In the genomic region with DNA sequence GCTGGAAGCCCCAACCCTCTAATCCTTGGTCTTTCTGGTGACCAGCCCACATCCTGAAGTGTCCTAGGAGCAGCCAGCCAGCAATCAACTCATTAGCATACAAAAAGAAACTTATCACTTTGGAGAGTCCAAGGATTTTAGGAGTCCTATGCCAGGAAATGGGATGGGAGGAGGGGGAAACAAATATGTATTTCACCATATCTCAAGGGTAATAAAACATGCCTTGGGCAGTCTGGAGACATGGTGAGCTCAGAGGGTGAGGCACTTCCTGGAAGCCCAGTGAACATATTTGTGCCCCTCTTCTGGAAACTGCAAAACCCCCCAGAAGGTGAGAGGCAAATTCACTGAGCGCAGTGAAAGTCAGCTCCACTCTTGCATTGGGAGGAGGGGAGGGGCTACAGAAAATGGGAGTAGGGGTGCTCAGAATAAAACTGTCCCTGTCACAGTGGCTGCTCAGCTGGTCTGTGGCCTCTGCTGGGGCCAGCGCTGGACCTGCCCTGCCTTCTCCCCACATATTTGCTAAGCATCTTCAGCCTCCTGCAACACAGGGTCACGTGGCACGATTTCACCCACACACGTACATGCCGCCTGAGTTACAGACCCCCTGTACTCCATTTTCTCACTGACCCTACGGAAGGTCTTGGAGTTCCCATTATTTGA, we compare ENCODE assay signal across 10 cellular contexts. TPM values are rescaled to one million over a fixed set of nuclear protein-coding genes. Genes with fewer than 3 reads are reported as not detected.
DNase-seq lines count a peak whose midpoint lies in the region; ATAC-seq and TF ChIP-seq lines count a peak whose summit lies in the region.
"Had no signal": no experiment of that assay in that cellular context is flagged by ENCODE, and none has a peak within 500 bp of the region (broad histone marks: within the 10 kb centered on the region; RNA-seq: fewer than 3 reads in every experiment).

No MANE protein-coding gene starts in this region.

- H3K9me3 Mint-ChIP-seq in MCF 10A (ENCODE audit: unreplicated experiment) (no peaks in the 10 kb centered on the region), brain (peaks cover 0 to 2% (median 0%) of the 10 kb centered on the region in 5 experiments)

- H3K27ac ChIP-seq in mammary epithelial cell (ENCODE audit: insufficient read depth, low read depth, low read length) (no peak overlapping the region), muscle layer of duodenum (ENCODE audit: low read length) (peak overlapping the region; percentile 23), aorta (ENCODE audit: low read depth in 1 of 2, low read length in 2 of 2) (no peak overlapping the region)

- DNase-seq in MCF 10A (ENCODE audit: unreplicated experiment) (peak; percentile 41), mammary epithelial cell (no peak), aorta (peak; percentile 3 to 37), putamen (ENCODE audit: low spot score) (no peak)
- no peak for DNase-seq in stimulated activated CD4-positive, alpha-beta T cell treated with anti-CD3 and anti-CD28 coated beads, Interleukin-15, amount 100 ng/mL, for 24 hours
- DNase-seq: activated naive CD4-positive, alpha-beta T cell; NCI-H2029 treated with DMSO at 0.1 percent for 48 hours had no signal

- intact Hi-C loops in MCF 10A (cut with micrococcal nuclease): no loop called here
- intact Hi-C loops in mammary epithelial cell (cut with micrococcal nuclease): no loop called here
- intact Hi-C loops in aorta (cut with DNase I): no loop called here

- no TSS peak for BruUV-seq in MCF 10A (replicated peaks; lab: Mats Ljungman, UMichigan)
- BruUV-seq in mammary epithelial cell (replicated peaks; lab: Mats Ljungman, UMichigan): no TSS peak

- no peaks in the 10 kb centered on the region for H4K20me1 ChIP-seq in mammary epithelial cell (ENCODE audit: insufficient read depth, low read length)

- no peak overlapping the region for H3K4me2 ChIP-seq in mammary epithelial cell (ENCODE audit: insufficient read depth, low read depth, low read length)

- H3K27ac Mint-ChIP-seq in MCF 10A (ENCODE audit: low read depth, unreplicated experiment) (no peak overlapping the region), brain (peak overlapping the region; percentile 17 to 95 (median 84))

- H3K36me3 Mint-ChIP-seq in MCF 10A (ENCODE audit: insufficient read depth, unreplicated experiment) (no peaks in the 10 kb centered on the region), brain (no peaks in the 10 kb centered on the region)

- in situ Hi-C loops in mammary epithelial cell (cut with MboI; ENCODE audit: low sequenced_read_pairs in 2 of 2): loop anchor here in 1 of 2 donors (25.0 kb wide), 1 partner anchor 389 kb away; no protein-coding TSS in a partner anchor

- H3K36me3 ChIP-seq in mammary epithelial cell (ENCODE audit: insufficient read depth, low read length) (no peaks in the 10 kb centered on the region), muscle layer of duodenum (ENCODE audit: control insufficient read depth in 1 of 2, insufficient read depth in 2 of 2, low read length in 2 of 2) (no peaks in the 10 kb centered on the region), aorta (ENCODE audit: control insufficient read depth in 1 of 2, insufficient read depth in 2 of 2, low read length in 1 of 2) (no peaks in the 10 kb centered on the region)

- H3K27me3 Mint-ChIP-seq in MCF 10A (ENCODE audit: insufficient read depth, unreplicated experiment) (no peaks in the 10 kb centered on the region), brain (peaks cover 3% of the 10 kb centered on the region)

- POLR2A ChIA-PET in MCF 10A (lab: Yijun Ruan, JAX): interaction anchor here (0.5 to 0.6 kb wide), 2 partner anchors 17 to 684 kb away, joined by 3 read pairs; no protein-coding TSS in a partner anchor

- H3K79me2 ChIP-seq in mammary epithelial cell (ENCODE audit: insufficient read depth, low read length): no peaks in the 10 kb centered on the region

- H3K4me1 ChIP-seq in mammary epithelial cell (ENCODE audit: insufficient read depth, low read length) (peaks cover 14% of the 10 kb centered on the region), muscle layer of duodenum (ENCODE audit: control insufficient read depth in 1 of 2, insufficient read depth in 2 of 2, low read length in 2 of 2) (peaks cover 0 to 4% of the 10 kb centered on the region in 2 donors), aorta (ENCODE audit: control insufficient read depth in 1 of 2, insufficient read depth in 2 of 2, low read length in 2 of 2) (no peaks in the 10 kb centered on the region)

- no peak overlapping the region for H3K9ac ChIP-seq in mammary epithelial cell (ENCODE audit: insufficient read depth, low read length)

- dilution Hi-C loops in mammary epithelial cell (cut with HindIII; ENCODE audit: low sequenced_read_pairs): no loop called here

- ATAC-seq in aorta (ENCODE audit: low FRiP score) (no peak), HG02798 (IDR thresholded peaks at IDR 0.05; ENCODE audit: poor library complexity, unreplicated experiment) (no peak)

- no peak for TF ChIP-seq CTCF in MCF 10A (IDR thresholded peaks at IDR 0.05; ENCODE audit: unreplicated experiment)
- TF ChIP-seq CTCF in mammary epithelial cell (conservative IDR thresholded peaks at IDR 0.05 in 1 of 2, IDR thresholded peaks at IDR 0.05 in 1 of 2; ENCODE audit: extremely low read depth in 1 of 2, insufficient read depth in 1 of 2, low read depth in 1 of 2, low read length in 2 of 2): no peak
- no peak for TF ChIP-seq CTCF in brain (conservative IDR thresholded peaks at IDR 0.05)

- H3K4me3 ChIP-seq in mammary epithelial cell (replicated peaks in 1 of 3; ENCODE audit: insufficient read depth in 1 of 3, low read depth in 2 of 3, low read length in 3 of 3): no peak overlapping the region
- no peak overlapping the region for H3K4me3 ChIP-seq in muscle layer of duodenum (ENCODE audit: low read depth in 1 of 2, low read length in 2 of 2)
- H3K4me3 ChIP-seq in aorta (ENCODE audit: low read length in 2 of 2): no peak overlapping the region

- CTCF ChIA-PET in MCF 10A (lab: Yijun Ruan, JAX) (no interaction called here), mammary epithelial cell (lab: Charles Lee; ENCODE audit: low non-redundant PET) (no interaction called here)

- H2AFZ ChIP-seq in mammary epithelial cell (ENCODE audit: low read depth, low read length): no peak overlapping the region

- peaks cover 11% of the 10 kb centered on the region for H3K4me1 Mint-ChIP-seq in MCF 10A (ENCODE audit: insufficient read depth, unreplicated experiment)
- peaks cover 48% of the 10 kb centered on the region for H3K4me1 Mint-ChIP-seq in brain

- 97% methylated on average over 6 of the region's 7 CpGs for WGBS in mammary epithelial cell (ENCODE audit: low coverage, missing lambda C conversion rate)
- 80 to 81% methylated on average over 7 of the region's 7 CpGs for WGBS in aorta, 2 donors

- H3K27me3 ChIP-seq in mammary epithelial cell (ENCODE audit: insufficient read depth, low read length) (no peaks in the 10 kb centered on the region), muscle layer of duodenum (ENCODE audit: low read depth, low read length) (no peaks in the 10 kb centered on the region), aorta (ENCODE audit: control insufficient read depth in 1 of 2, insufficient read depth in 2 of 2, low read length in 1 of 2) (no peaks in the 10 kb centered on the region)

- H3K9me3 ChIP-seq in mammary epithelial cell (replicated peaks; ENCODE audit: insufficient read depth, low read length): no peaks in the 10 kb centered on the region
- no peaks in the 10 kb centered on the region for H3K9me3 ChIP-seq in muscle layer of duodenum (ENCODE audit: control insufficient read depth in 1 of 2, low read length in 2 of 2)
- H3K9me3 ChIP-seq in aorta (ENCODE audit: control insufficient read depth, low read length): no peaks in the 10 kb centered on the region

- no peak overlapping the region for H3K4me3 Mint-ChIP-seq in MCF 10A (ENCODE audit: unreplicated experiment)
- H3K4me3 Mint-ChIP-seq in brain: peak overlapping the region in 1 of 5 experiments; percentile 28

RNA-seq across cellular contexts. Expression of a gene that starts 17.7 kb away (rescaled TPM):
- total RNA-seq in MCF 10A (2022): 15.5 and 20.3 TPM in 2 replicates
- 10 to 100 TPM; 22.3 to 25.0 TPM for total RNA-seq in mammary epithelial cell
- polyA plus RNA-seq in mammary epithelial cell: 5.9 TPM
- 16.3 TPM for polyA minus RNA-seq in mammary epithelial cell
- polyA plus RNA-seq in brain (ENCODE audit: insufficient read depth, low read depth, low replicate concordance): 90.5 TPM
- 10 to 100 TPM; 48.5 to 84.1 TPM for total RNA-seq in aorta
- 1 to 10 TPM; 7.8 to 8.0 TPM for polyA plus RNA-seq in aorta

Comparison
In these comparisons a context has a peak if more than half of its experiments do, and no peak if none do; other contexts are left out.
1. DNase-seq: peak in MCF 10A (single experiment) and aorta (2 of 2); none in mammary epithelial cell (single experiment), stimulated activated CD4-positive, alpha-beta T cell treated with anti-CD3 and anti-CD28 coated beads, Interleukin-15, amount 100 ng/mL, for 24 hours (single experiment) and putamen (single experiment).